Comparison of ENCODE assay signal across 10 cellular contexts in the genomic region with DNA sequence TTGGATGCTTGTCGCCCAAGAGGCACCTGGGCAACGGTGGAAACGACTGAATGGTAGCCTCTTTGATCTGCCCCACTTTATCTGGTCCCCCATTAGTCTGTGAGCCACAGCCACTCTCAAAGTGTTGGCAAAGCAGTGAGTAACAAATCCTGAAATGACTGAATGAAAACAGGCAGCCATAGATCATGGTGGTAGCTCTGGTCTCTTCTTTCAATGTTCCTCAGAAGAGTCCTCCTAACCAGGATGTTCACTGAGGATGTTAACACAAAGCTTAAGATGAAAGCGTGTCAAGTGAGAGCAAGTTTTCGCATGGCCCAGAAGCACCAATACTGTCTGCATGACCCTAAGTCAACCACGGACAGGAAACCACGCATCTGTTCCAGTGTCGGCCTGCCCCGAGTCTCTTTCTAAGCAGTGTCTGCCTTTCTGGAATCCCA.
DNase-seq lines count a peak whose midpoint lies in the region; ATAC-seq, FAIRE-seq and TF ChIP-seq lines count a peak whose summit lies in the region.
"Had no signal": no experiment of that assay in that cellular context is flagged by ENCODE, and none has a peak within 500 bp of the region (broad histone marks: within the 10 kb centered on the region; RNA-seq: fewer than 3 reads in every experiment).

No MANE protein-coding gene starts in this region.

- no peak for TF ChIP-seq POLR2A in GM12892 (IDR thresholded peaks at IDR 0.05; ENCODE audit: low read depth, low read length)
- no peak for TF ChIP-seq POLR2A in breast epithelium (IDR thresholded peaks at IDR 0.05)

- H3K36me3 ChIP-seq in breast epithelium: peaks cover 6% of the 10 kb centered on the region

- no peaks in the 10 kb centered on the region for H3K27me3 Mint-ChIP-seq in effector memory CD8-positive, alpha-beta T cell
- H3K27me3 Mint-ChIP-seq in H9 (ENCODE audit: low read depth): no peaks in the 10 kb centered on the region

- H4K20me1 ChIP-seq in H9 (ENCODE audit: control insufficient read depth, insufficient read depth, insufficient read length): no peaks in the 10 kb centered on the region

- H3K9me3 Mint-ChIP-seq in effector memory CD8-positive, alpha-beta T cell: no peaks in the 10 kb centered on the region
- H3K9me3 Mint-ChIP-seq in H9: no peaks in the 10 kb centered on the region

- H4K91ac ChIP-seq in H9 (ENCODE audit: insufficient read length, low read depth, low read length): no peak overlapping the region

- intact Hi-C loops in breast epithelium (cut with DNase I; ENCODE audit: low total_unique reads): no loop called here

- no CpG with 5 or more reads among the region's 9 CpGs for WGBS in H9 (ENCODE audit: extremely low coverage, insufficient read length, low lambda C conversion rate)

- peaks cover 32 to 39% of the 10 kb centered on the region in 2 donors for H3K4me1 Mint-ChIP-seq in effector memory CD8-positive, alpha-beta T cell (ENCODE audit: low read depth in 2 of 2)
- H3K4me1 Mint-ChIP-seq in H9: peaks cover 0 to 2% of the 10 kb centered on the region in 2 experiments; a peak in 1 of 4 replicates

- H3K27ac ChIP-seq in H9 (ENCODE audit: insufficient read length, low read depth, low read length): no peak overlapping the region
- no peak overlapping the region for H3K27ac ChIP-seq in breast epithelium
- no peak overlapping the region for H3K27ac ChIP-seq in coronary artery

- no peak overlapping the region for H3K14ac ChIP-seq in H9 (ENCODE audit: insufficient read depth, low read length)

- DNase-seq in GM12892 (ENCODE audit: insufficient read length) (no peak), RPMI7951 (ENCODE audit: low read depth) (peak; percentile 14), H9 (no peak), breast epithelium (ENCODE audit: low spot score in 2 of 2) (no peak), anterior cingulate cortex (lab: John Stamatoyannopoulos, UW) (no peak), coronary artery (ENCODE audit: low spot score) (no peak)
- DNase-seq in effector memory CD8-positive, alpha-beta T cell: peak; percentile 9 to 38 (median 18)
- DNase-seq: cortex of kidney, NCI-H748 treated with DMSO at 0.1 percent for 48 hours had no signal

- H2AK5ac ChIP-seq in H9 (ENCODE audit: insufficient read length, low read length): no peak overlapping the region

- no peak overlapping the region for H2AFZ ChIP-seq in H9 (ENCODE audit: low read length)

- H2BK12ac ChIP-seq in H9 (ENCODE audit: insufficient read length, low read depth, low read length): no peak overlapping the region

- H3K4me1 ChIP-seq in H9 (ENCODE audit: insufficient read depth, low read length) (no peaks in the 10 kb centered on the region), breast epithelium (no peaks in the 10 kb centered on the region)

- H4K5ac ChIP-seq in H9 (ENCODE audit: insufficient read length, low read depth, low read length): no peak overlapping the region

- no peaks in the 10 kb centered on the region for H3K9me3 ChIP-seq in H9 (ENCODE audit: control insufficient read depth, low read depth, low read length)
- no peaks in the 10 kb centered on the region for H3K9me3 ChIP-seq in breast epithelium

- H3K4me3 ChIP-seq in breast epithelium (no peak overlapping the region), coronary artery (no peak overlapping the region)

- no peak overlapping the region for H2BK15ac ChIP-seq in H9 (ENCODE audit: low read depth, low read length)

- no peak overlapping the region for H3K9ac ChIP-seq in H9 (ENCODE audit: extremely low read depth, insufficient read length, low read length)

- no peak overlapping the region for H2BK5ac ChIP-seq in H9 (ENCODE audit: insufficient read length, low read length)

- H2BK20ac ChIP-seq in H9 (ENCODE audit: low read depth, low read length, poor library complexity, severe bottlenecking): no peak overlapping the region

- H3K23me2 ChIP-seq in H9 (ENCODE audit: insufficient read length, low read depth, low read length, poor library complexity, severe bottlenecking): no peaks in the 10 kb centered on the region

- H3K4ac ChIP-seq in H9 (ENCODE audit: low read depth, low read length): no peak overlapping the region

- no peaks in the 10 kb centered on the region for H3K79me1 ChIP-seq in H9 (ENCODE audit: insufficient read depth, low read depth, low read length, poor library complexity, severe bottlenecking)

- peak overlapping the region; percentile 88 to 92 for H3K27ac Mint-ChIP-seq in effector memory CD8-positive, alpha-beta T cell
- no peak overlapping the region; a peak in 1 of 7 replicates for H3K27ac Mint-ChIP-seq in H9

- no peak overlapping the region for H3K23ac ChIP-seq in H9 (ENCODE audit: insufficient read length, low read depth, low read length)

- peak; percentile 57 for ATAC-seq in HG02588 (IDR thresholded peaks at IDR 0.05; ENCODE audit: unreplicated experiment)
- peak; percentile 70 for ATAC-seq in effector memory CD8-positive, alpha-beta T cell (replicated peaks)

- H3K56ac ChIP-seq in H9 (ENCODE audit: insufficient read length, low read depth, low read length): no peak overlapping the region

- no peak overlapping the region for H3K4me2 ChIP-seq in H9 (ENCODE audit: insufficient read depth, insufficient read length, low read length)

- H3K4me3 Mint-ChIP-seq in effector memory CD8-positive, alpha-beta T cell: peak overlapping the region; percentile 78 to 79
- H3K4me3 Mint-ChIP-seq in H9: no peak overlapping the region

- FAIRE-seq in GM12892 (lab: Jason Lieb, UNC): peak; percentile 97

- no peaks in the 10 kb centered on the region for H3K79me2 ChIP-seq in H9 (ENCODE audit: insufficient read depth, low read length)

- H3K27me3 ChIP-seq in H9 (ENCODE audit: insufficient read depth, low read length) (no peaks in the 10 kb centered on the region), breast epithelium (no peaks in the 10 kb centered on the region)

- no peak overlapping the region for H2BK120ac ChIP-seq in H9 (ENCODE audit: low read depth, low read length, poor library complexity, severe bottlenecking)

- H3T11ph ChIP-seq in H9 (ENCODE audit: low read length): no peak overlapping the region

- H3K18ac ChIP-seq in H9 (ENCODE audit: insufficient read length, low read depth, low read length): no peak overlapping the region

- TF ChIP-seq CTCF in H9 (conservative IDR thresholded peaks at IDR 0.05): no peak
- TF ChIP-seq CTCF in breast epithelium (IDR thresholded peaks at IDR 0.05): no peak
- TF ChIP-seq CTCF in coronary artery (IDR thresholded peaks at IDR 0.05): no peak

- H4K8ac ChIP-seq in H9 (replicated peaks; ENCODE audit: insufficient read length, low read depth, low read length): no peak overlapping the region

- H3K36me3 Mint-ChIP-seq in effector memory CD8-positive, alpha-beta T cell (ENCODE audit: insufficient read depth): peaks cover 47% of the 10 kb centered on the region
- peaks cover 16 to 20% (median 19%) of the 10 kb centered on the region in 3 experiments; a peak in 6 of 7 replicates for H3K36me3 Mint-ChIP-seq in H9 (ENCODE audit: insufficient read depth in 1 of 3, low read depth in 3 of 3)

Comparison
In these comparisons a context has a peak if more than half of its experiments do, and no peak if none do; other contexts are left out.
1. DNase-seq: peak in RPMI7951 (single experiment) and effector memory CD8-positive, alpha-beta T cell (3 of 3); none in GM12892 (single experiment), H9 (single experiment), breast epithelium (0 of 2), anterior cingulate cortex (0 of 58) and coronary artery (single experiment).
2. H3K27ac Mint-ChIP-seq: peak in effector memory CD8-positive, alpha-beta T cell (2 of 2); none in H9 (0 of 3).
3. H3K4me3 Mint-ChIP-seq: peak in effector memory CD8-positive, alpha-beta T cell (2 of 2); none in H9 (0 of 2).